ENCODE assay signal across 9 cellular contexts in genomic region chr13:41007359-41008118, GRCh38. TPM values are rescaled to one million over a fixed set of nuclear protein-coding genes. Genes with fewer than 3 reads are reported as not detected.
DNase-seq lines count a peak whose midpoint lies in the region; TF ChIP-seq lines count a peak whose summit lies in the region.
"Had no signal": no experiment of that assay in that cellular context is flagged by ENCODE, and none has a peak within 500 bp of the region (broad histone marks: within the 10 kb centered on the region; RNA-seq: fewer than 3 reads in every experiment).

No MANE protein-coding gene starts in this region.

- H3K36me3 Mint-ChIP-seq in chondrocyte (ENCODE audit: low read depth) (no peaks in the 10 kb centered on the region), mesothelial cell of epicardium (peaks cover 8% of the 10 kb centered on the region)

- no peaks in the 10 kb centered on the region for H3K9me3 ChIP-seq in spleen

- intact Hi-C loops in spleen (cut with DNase I; ENCODE audit: low total_unique reads) (no loop called here), cardiac septum (cut with DNase I) (no loop called here)

- H3K9me3 Mint-ChIP-seq in chondrocyte (ENCODE audit: low read depth) (no peaks in the 10 kb centered on the region), mesothelial cell of epicardium (peaks cover 4% of the 10 kb centered on the region)

- peak; percentile 5 for DNase-seq in NK-92 treated with Interleukin-12 subunit alpha and Interleukin-12 subunit beta, amount 100 ng/mL, for 24 hours (lab: John Stamatoyannopoulos, UW)
- no peak for DNase-seq in NK-92 (lab: John Stamatoyannopoulos, UW; ENCODE audit: unreplicated experiment)
- peak; percentile 4 for DNase-seq in NCI-H69 (lab: John Stamatoyannopoulos, UW)
- DNase-seq in chondrocyte (ENCODE audit: low spot score), result no peak
- no peak for DNase-seq in spleen
- DNase-seq in mesothelial cell of epicardium (ENCODE audit: low spot score in 2 of 2, unreplicated experiment in 2 of 2), result no peak
- no peak for DNase-seq in stimulated activated CD8-positive, alpha-beta memory T cell treated with anti-CD3 and anti-CD28 coated beads, Interleukin-4, amount 100 ng/mL, for 48 hours
- no peak for DNase-seq in cardiac septum (ENCODE audit: low spot score)
- DNase-seq: 8988T had no signal

- H3K27ac ChIP-seq in spleen, result peak overlapping the region in 6 of 8 donors; percentile 24 to 86 (median 76)

- 30 to 49% (median 40%) methylated on average over 5 of the region's 5 CpGs for WGBS in spleen, 5 donors

- peak overlapping the region in 1 of 8 donors; percentile 35 for H3K4me3 ChIP-seq in spleen

- H3K4me1 ChIP-seq in spleen, result peaks cover 35 to 100% (median 95%) of the 10 kb centered on the region in 6 donors

- no peaks in the 10 kb centered on the region for H3K27me3 ChIP-seq in spleen (replicated peaks in 1 of 7)

- TF ChIP-seq CTCF in chondrocyte (IDR thresholded peaks at IDR 0.05) (no peak), spleen (IDR thresholded peaks at IDR 0.05 in 8 of 11, conservative IDR thresholded peaks at IDR 0.05 in 3 of 11) (peak in 4 of 11 experiments; percentile 16 to 37 (median 26)), mesothelial cell of epicardium (IDR thresholded peaks at IDR 0.05; ENCODE audit: unreplicated experiment) (no peak)

- no peak for TF ChIP-seq POLR2A in spleen (IDR thresholded peaks at IDR 0.05)

- H3K36me3 ChIP-seq in spleen, result peaks cover 0 to 10% (median under 1%) of the 10 kb centered on the region in 6 donors

- H3K4me3 Mint-ChIP-seq in chondrocyte (ENCODE audit: unreplicated experiment), result no peak overlapping the region
- H3K4me3 Mint-ChIP-seq in mesothelial cell of epicardium, result no peak overlapping the region

- no peaks in the 10 kb centered on the region for H3K27me3 Mint-ChIP-seq in chondrocyte (ENCODE audit: low read depth)
- H3K27me3 Mint-ChIP-seq in mesothelial cell of epicardium (ENCODE audit: low read depth), result no peaks in the 10 kb centered on the region

- H3K4me1 Mint-ChIP-seq in chondrocyte (ENCODE audit: low read depth), result peaks cover 32% of the 10 kb centered on the region
- peaks cover 35% of the 10 kb centered on the region for H3K4me1 Mint-ChIP-seq in mesothelial cell of epicardium

- H3K27ac Mint-ChIP-seq in chondrocyte (ENCODE audit: unreplicated experiment) (peak overlapping the region; percentile 2), mesothelial cell of epicardium (no peak overlapping the region)

RNA-seq across cellular contexts. Expression of gene ELF1, which starts 11.6 kb away (rescaled TPM):
- total RNA-seq in chondrocyte, result 45.7 to 46.7 TPM (median 45.8 TPM) in 3 replicates
- 100 to 1,000 TPM; 107 to 146 (median 124) TPM for total RNA-seq in spleen
- 10 to 100 TPM; 18.0 to 33.7 (median 28.3) TPM for polyA plus RNA-seq in spleen
- total RNA-seq in mesothelial cell of epicardium, result 76.9 to 78.0 TPM (median 77.4 TPM) in 3 replicates
- total RNA-seq in cardiac septum, result 36.6 TPM

RNA-seq across cellular contexts. Expression of gene WBP4, which starts 53.8 kb away (rescaled TPM):
- 5.1 to 5.8 TPM (median 5.3 TPM) in 3 replicates for total RNA-seq in chondrocyte
- total RNA-seq in spleen, result 1 to 10 TPM; 7.0 to 9.2 (median 8.0) TPM
- 1 to 10 TPM; 7.9 to 9.1 (median 9.0) TPM for polyA plus RNA-seq in spleen
- total RNA-seq in mesothelial cell of epicardium, result 9.2 to 9.5 TPM (median 9.4 TPM) in 3 replicates
- 18.1 TPM for total RNA-seq in cardiac septum

Comparison
In these comparisons a context has a peak if more than half of its experiments do, and no peak if none do; other contexts are left out.
1. DNase-seq: peak in NK-92 treated with Interleukin-12 subunit alpha and Interleukin-12 subunit beta, amount 100 ng/mL, for 24 hours (single experiment) and NCI-H69 (single experiment); none in NK-92 (single experiment), chondrocyte (single experiment), spleen (single experiment), mesothelial cell of epicardium (0 of 2), stimulated activated CD8-positive, alpha-beta memory T cell treated with anti-CD3 and anti-CD28 coated beads, Interleukin-4, amount 100 ng/mL, for 48 hours (single experiment) and cardiac septum (single experiment).